23 cellular contexts compared by ENCODE assay signal in the genomic region with DNA sequence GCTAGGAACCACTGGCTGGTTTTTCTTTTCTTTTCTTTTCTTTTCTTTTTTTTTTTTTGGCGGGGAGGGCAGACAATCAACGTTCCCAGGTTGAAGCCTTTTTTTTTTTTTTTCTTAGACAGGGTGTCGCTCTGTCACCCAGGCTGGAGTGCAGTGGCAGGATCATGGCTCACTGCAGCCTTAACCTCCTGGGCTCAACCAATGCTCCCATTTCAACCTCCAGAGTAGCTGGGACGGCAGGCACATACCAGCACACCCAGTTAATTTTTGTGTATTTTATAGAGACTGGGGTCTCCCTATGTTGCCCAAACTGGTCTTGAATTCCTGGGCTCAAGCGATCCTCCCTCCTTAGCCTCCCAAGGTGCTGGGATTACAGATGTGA.
"Had no signal": no experiment of that assay in that cellular context is flagged by ENCODE, and none has a peak within 500 bp of the region (broad histone marks: within the 10 kb centered on the region; RNA-seq: fewer than 3 reads in every experiment).

No MANE protein-coding gene starts in this region.

- H3K27ac Mint-ChIP-seq: effector memory CD8-positive, alpha-beta T cell; mesothelial cell of epicardium; neural progenitor cell had no signal

- H3K36me3 Mint-ChIP-seq: mesothelial cell of epicardium; naive thymus-derived CD4-positive, alpha-beta T cell; neural progenitor cell had no signal

- H2AFZ ChIP-seq: neural progenitor cell, parathyroid adenoma had no signal

- H3K4me1 Mint-ChIP-seq: mesothelial cell of epicardium, nephron, neural progenitor cell had no signal

- H3K4me1 ChIP-seq: left lung, neural progenitor cell, parathyroid adenoma, thyroid gland, upper lobe of left lung had no signal

- H3K4me3 ChIP-seq: left lung, mucosa of descending colon, neural progenitor cell, right lobe of liver, stomach, thyroid gland, upper lobe of left lung had no signal

- H3K27ac ChIP-seq: left lung, neural progenitor cell, parathyroid adenoma, right lobe of liver, stomach, thyroid gland, upper lobe of left lung had no signal

- H3K36me3 ChIP-seq: left lung, neural progenitor cell, right lobe of liver, stomach, thyroid gland, upper lobe of left lung had no signal

- H3K79me2 ChIP-seq: parathyroid adenoma had no signal

- H3K27me3 Mint-ChIP-seq: effector memory CD8-positive, alpha-beta T cell; progenitor cell of endocrine pancreas had no signal

- H3K9me3 ChIP-seq: left lung, mucosa of descending colon, right lobe of liver, stomach, thyroid gland, upper lobe of left lung had no signal

- ATAC-seq: effector memory CD8-positive, alpha-beta T cell; left lung; naive thymus-derived CD4-positive, alpha-beta T cell had no signal

- H3K27me3 ChIP-seq: left lung, neural progenitor cell, right lobe of liver, stomach, thyroid gland, upper lobe of left lung had no signal

- H3K4me2 ChIP-seq: neural progenitor cell had no signal

- H3K9me3 Mint-ChIP-seq: effector memory CD8-positive, alpha-beta T cell; mesothelial cell of epicardium; naive thymus-derived CD4-positive, alpha-beta T cell; nephron; neural progenitor cell had no signal

- FAIRE-seq: endometrium, frontal cortex, keratinocyte, small intestine, urothelium cell line had no signal

- H3K9ac ChIP-seq: neural progenitor cell, parathyroid adenoma had no signal

- H3K4me3 Mint-ChIP-seq: effector memory CD8-positive, alpha-beta T cell; mesothelial cell of epicardium; naive thymus-derived CD4-positive, alpha-beta T cell; nephron; neural progenitor cell had no signal

- DNase-seq: cortex of kidney; effector memory CD8-positive, alpha-beta T cell; left lung; mesenchymal stem cell; naive thymus-derived CD4-positive, alpha-beta T cell; right lobe of liver; stimulated activated CD4-positive, alpha-beta T cell treated with anti-CD3 and anti-CD28 coated beads, Interleukin-15, amount 100 ng/mL, for 24 hours; stimulated activated CD4-positive, alpha-beta T cell treated with anti-CD3 and anti-CD28 coated beads, Interleukin-2, amount 100 ng/mL, for 48 hours; stimulated activated naive CD4-positive, alpha-beta T cell treated with Interleukin-2 at 50 U/mL for 16 hours; stomach; thyroid gland; upper lobe of left lung had no signal
